ENCODE assay signal across 23 cellular contexts in genomic region chr6:97815413-97815812, GRCh38.
A peak's percentile ranks its signal among the peaks of the same experiment; 100 is the strongest.
DNase-seq lines count a peak whose midpoint lies in the region; ATAC-seq, FAIRE-seq and TF ChIP-seq lines count a peak whose summit lies in the region.
"Had no signal": no experiment of that assay in that cellular context is flagged by ENCODE, and none has a peak within 500 bp of the region (broad histone marks: within the 10 kb centered on the region; RNA-seq: fewer than 3 reads in every experiment).

No MANE protein-coding gene starts in this region.

- no peak for TF ChIP-seq RAD21 in H1 (IDR thresholded peaks at IDR 0.05 in 1 of 2, conservative IDR thresholded peaks at IDR 0.05 in 1 of 2; ENCODE audit: low read depth in 2 of 2, low read length in 2 of 2)
- TF ChIP-seq RAD21 in neural cell (conservative IDR thresholded peaks at IDR 0.05), result peak; percentile 51

- peak; percentile 7 for DNase-seq in NCI-H345 (lab: John Stamatoyannopoulos, UW)
- DNase-seq in NCI-H345 treated with DMSO at 0.1 percent for 48 hours (lab: John Stamatoyannopoulos, UW; ENCODE audit: unreplicated experiment), result no peak
- DNase-seq in H1 (ENCODE audit: low read depth in 1 of 2, low spot score in 2 of 2), result no peak
- DNase-seq in NOMO-1 (lab: John Stamatoyannopoulos, UW; ENCODE audit: unreplicated experiment in 2 of 2), result no peak
- no peak for DNase-seq in activated CD4-positive, alpha-beta T cell treated with anti-CD3 and anti-CD28 coated beads, Interleukin-2, amount 50 U/mL, for 48 hours
- DNase-seq: CD4-positive, alpha-beta T cell; CD8-positive, alpha-beta memory T cell; DMS 273 treated with DMSO at 0.1 percent for 48 hours; DMS79; EL; GDM1; GM23248; HCEC 1CT had no signal

- H3K4me3 ChIP-seq in H1 (ENCODE audit: extremely low read depth in 1 of 4, insufficient read depth in 2 of 4, low read depth in 3 of 4, low read length in 4 of 4) (no peak overlapping the region), neural cell (ENCODE audit: low read length) (no peak overlapping the region)
- H3K4me3 ChIP-seq: BLaER1, GM12878, GM23248 had no signal

- peak overlapping the region; percentile 9; the same call in 1 of the 2 replicates for H2BK20ac ChIP-seq in H1 (ENCODE audit: low read length)

- no peak overlapping the region for H3K56ac ChIP-seq in H1 (replicated peaks; ENCODE audit: insufficient read length, low read depth, low read length)

- no peak for TF ChIP-seq CTCF in H1 (IDR thresholded peaks at IDR 0.05; ENCODE audit: control extremely low read depth in 1 of 3, insufficient read depth in 1 of 3, low read depth in 1 of 3, low read length in 3 of 3)
- TF ChIP-seq CTCF in neural cell (IDR thresholded peaks at IDR 0.05; ENCODE audit: poor library complexity, severe bottlenecking), result no peak

- POLR2A ChIA-PET in H1 (lab: Charles Lee; ENCODE audit: partially characterized antibody), result interaction anchor here (1.2 kb wide), 2 partner anchors 9 to 11 kb away, joined by 3 read pairs; no protein-coding TSS in a partner anchor

- no peak overlapping the region for H3K23ac ChIP-seq in H1 (ENCODE audit: insufficient read length)

- H3K36me3 ChIP-seq in H1 (ENCODE audit: control insufficient read depth in 2 of 4, insufficient read depth in 4 of 4, low read length in 3 of 4), result no peaks in the 10 kb centered on the region
- H3K36me3 ChIP-seq in neural cell (ENCODE audit: insufficient read depth, low read length), result no peaks in the 10 kb centered on the region
- H3K36me3 ChIP-seq: BLaER1 had no signal

- H4K20me1 ChIP-seq in H1 (replicated peaks in 1 of 2; ENCODE audit: control insufficient read depth in 1 of 2, insufficient read depth in 2 of 2, low read length in 2 of 2) (no peaks in the 10 kb centered on the region), neural cell (ENCODE audit: insufficient read depth) (no peaks in the 10 kb centered on the region)
- H4K20me1 ChIP-seq: BLaER1 had no signal

- H4K5ac ChIP-seq in H1 (ENCODE audit: insufficient read length, low read depth, low read length), result no peak overlapping the region

- H2AK5ac ChIP-seq in H1 (ENCODE audit: low read depth, low read length), result no peak overlapping the region

- H3K27ac ChIP-seq in H1 (ENCODE audit: low read depth, low read length), result no peak overlapping the region
- H3K27ac ChIP-seq in neural cell (ENCODE audit: low read length), result peak overlapping the region; percentile 55
- H3K27ac ChIP-seq: 22Rv1, BLaER1, C4-2B, GM23248 had no signal

- H2BK12ac ChIP-seq in H1 (ENCODE audit: low read depth, low read length), result peak overlapping the region; percentile 10; the same call in 1 of the 2 replicates

- no peak overlapping the region for H3K18ac ChIP-seq in H1 (ENCODE audit: extremely low read depth, low read length)

- H2BK15ac ChIP-seq in H1 (ENCODE audit: low read length), result no peak overlapping the region

- no peak for TF ChIP-seq POLR2A in H1 (IDR thresholded peaks at IDR 0.05; ENCODE audit: control extremely low read depth in 1 of 2, low read depth in 2 of 2, low read length in 2 of 2)

- H4K8ac ChIP-seq in H1 (ENCODE audit: extremely low read depth, insufficient read depth, low read length), result no peak overlapping the region

- TF ChIP-seq EP300 in H1 (IDR thresholded peaks at IDR 0.05; ENCODE audit: borderline replicate concordance in 1 of 2, low read depth in 2 of 2, low read length in 2 of 2) (no peak), neural cell (conservative IDR thresholded peaks at IDR 0.05; ENCODE audit: poor library complexity, severe bottlenecking) (peak; percentile 95)

- H2BK120ac ChIP-seq in H1 (replicated peaks; ENCODE audit: low read depth, low read length), result no peak overlapping the region

- no peak for ATAC-seq in SK-N-SH treated with all-trans-retinoic acid at 6 μM for 48 hours
- ATAC-seq: GM12878 had no signal

- H3K4ac ChIP-seq in H1 (replicated peaks; ENCODE audit: insufficient read length, low read depth, low read length), result no peak overlapping the region

- H3K23me2 ChIP-seq in H1 (ENCODE audit: low read depth, low read length), result no peaks in the 10 kb centered on the region

- FAIRE-seq in H1 (lab: Jason Lieb, UNC), result peak; percentile 7
- FAIRE-seq: A204.1, D721Med, GM12878, GM19239, H54 had no signal

- H3K79me1 ChIP-seq in H1 (ENCODE audit: low read depth, low read length), result no peaks in the 10 kb centered on the region

- no peak overlapping the region; the same call in 1 of the 2 replicates for H2BK5ac ChIP-seq in H1 (ENCODE audit: low read depth, low read length)

- H4K91ac ChIP-seq in H1 (replicated peaks; ENCODE audit: insufficient read length, low read length), result no peak overlapping the region

- H3K9me3 ChIP-seq in H1 (ENCODE audit: insufficient read depth in 2 of 2, low read depth in 1 of 2, low read length in 1 of 2), result no peaks in the 10 kb centered on the region
- no peaks in the 10 kb centered on the region for H3K9me3 ChIP-seq in neural cell (ENCODE audit: low read length)
- H3K9me3 ChIP-seq: BLaER1 had no signal

- H3K9ac ChIP-seq in H1 (replicated peaks in 1 of 4; ENCODE audit: extremely low read depth in 1 of 4, low read depth in 3 of 4, low read length in 3 of 4), result no peak overlapping the region
- no peak overlapping the region for H3K9ac ChIP-seq in neural cell (ENCODE audit: low read length)
- H3K9ac ChIP-seq: BLaER1, GM23248 had no signal

- no peaks in the 10 kb centered on the region for H3K9me2 ChIP-seq in neural cell (ENCODE audit: insufficient read depth, low read length)

- no peak overlapping the region for H3K4me2 ChIP-seq in H1 (ENCODE audit: insufficient read depth in 1 of 2, low read depth in 2 of 2, low read length in 2 of 2)
- no peak overlapping the region for H3K4me2 ChIP-seq in neural cell (ENCODE audit: low read length)
- H3K4me2 ChIP-seq: BLaER1 had no signal

- no peak overlapping the region for H2AFZ ChIP-seq in H1 (ENCODE audit: low read length)
- no peak overlapping the region for H2AFZ ChIP-seq in neural cell (ENCODE audit: low read depth, low read length)
- H2AFZ ChIP-seq: GM23248 had no signal

- H3F3A ChIP-seq in neural cell (ENCODE audit: insufficient read depth, low read length, poor library complexity, severe bottlenecking), result no peaks in the 10 kb centered on the region

- no peaks in the 10 kb centered on the region for H3K79me2 ChIP-seq in H1 (ENCODE audit: control insufficient read depth in 1 of 2, insufficient read depth in 2 of 2, low read length in 2 of 2)
- H3K79me2 ChIP-seq in neural cell (replicated peaks; ENCODE audit: insufficient read depth, low read length), result no peaks in the 10 kb centered on the region

- peaks cover 0 to 13% (median 12%) of the 10 kb centered on the region in 4 experiments; a peak in 5 of 7 replicates for H3K4me1 ChIP-seq in H1 (replicated peaks in 1 of 4; ENCODE audit: control insufficient read depth in 3 of 4, insufficient read depth in 4 of 4, low read length in 3 of 4)
- H3K4me1 ChIP-seq: BLaER1 had no signal

- no peak overlapping the region for H3K14ac ChIP-seq in H1 (ENCODE audit: insufficient read length)

- CTCF ChIA-PET in H1 (lab: Charles Lee; ENCODE audit: partially characterized antibody), result interaction anchor here (0.7 to 0.9 kb wide), 2 partner anchors 9 to 223 kb away, joined by 3 read pairs; no protein-coding TSS in a partner anchor

- no peaks in the 10 kb centered on the region for H3K27me3 ChIP-seq in H1 (replicated peaks in 1 of 4; ENCODE audit: control insufficient read depth in 3 of 4, extremely low read depth in 1 of 4, insufficient read depth in 3 of 4, low read length in 3 of 4)
- no peaks in the 10 kb centered on the region for H3K27me3 ChIP-seq in neural cell (ENCODE audit: insufficient read depth, low read depth, low read length)
- H3K27me3 ChIP-seq: BLaER1 had no signal

- 72% methylated on average over 2 of the region's 2 CpGs; no CpG with 5 or more reads in 1 of the 2 experiments for WGBS in H1 (ENCODE audit: extremely low coverage in 1 of 2, insufficient coverage in 1 of 2, insufficient read length in 1 of 2, insufficient replicate concordance in 2 of 2, low coverage in 1 of 2, low lambda C conversion rate in 2 of 2, missing lambda C conversion rate in 1 of 2), 2 experiments

TF ChIP-seq in H1, 55 proteins besides CTCF, POLR2A, EP300 and RAD21:
- TF ChIP-seq JUND (IDR thresholded peaks at IDR 0.05; ENCODE audit: low read length), result no peak
- TF ChIP-seq POU5F1 (IDR thresholded peaks at IDR 0.05; ENCODE audit: low read depth, low read length), result no peak
- no peak for TF ChIP-seq GABPA (IDR thresholded peaks at IDR 0.05; ENCODE audit: borderline replicate concordance, insufficient read depth, low read length)
- no peak for TF ChIP-seq SIN3A (conservative IDR thresholded peaks at IDR 0.05 in 1 of 2, IDR thresholded peaks at IDR 0.05 in 1 of 2; ENCODE audit: low read depth in 1 of 2, low read length in 2 of 2)

TF ChIP-seq in neural cell, 6 proteins besides CTCF, POLR2A, EP300 and RAD21 (continues in another document):
- TF ChIP-seq TAF1 (IDR thresholded peaks at IDR 0.05; ENCODE audit: low read depth) (no peak), POLR2AphosphoS5 (IDR thresholded peaks at IDR 0.05) (peak; percentile 70), EZH2 (IDR thresholded peaks at IDR 0.05; ENCODE audit: borderline replicate concordance, insufficient read depth, low read length, poor library complexity, severe bottlenecking) (no peak), MXI1 (conservative IDR thresholded peaks at IDR 0.05; ENCODE audit: poor library complexity, severe bottlenecking) (no peak)

TF ChIP-seq in SK-N-SH treated with all-trans-retinoic acid at 6 μM for 48 hours, 23 proteins besides CTCF, POLR2A, EP300 and RAD21 (continues in another document):
- TF ChIP-seq CREB5 (CRISPR knock-in tag; IDR thresholded peaks at IDR 0.05; ENCODE audit: low read depth), result no peak
- TF ChIP-seq ZNF70 (CRISPR knock-in tag; IDR thresholded peaks at IDR 0.05), result no peak
- no peak for TF ChIP-seq ZFP3 (CRISPR knock-in tag; IDR thresholded peaks at IDR 0.05)
- no peak for TF ChIP-seq GLIS3 (CRISPR knock-in tag; IDR thresholded peaks at IDR 0.05)
- no peak for TF ChIP-seq SNAI2 (CRISPR knock-in tag; IDR thresholded peaks at IDR 0.05)
- TF ChIP-seq TCF4 (CRISPR knock-in tag; IDR thresholded peaks at IDR 0.05; ENCODE audit: borderline replicate concordance), result no peak
- TF ChIP-seq TOX (CRISPR knock-in tag; IDR thresholded peaks at IDR 0.05; ENCODE audit: borderline replicate concordance), result no peak
- no peak for TF ChIP-seq ZC3H10 (CRISPR knock-in tag; IDR thresholded peaks at IDR 0.05)
- TF ChIP-seq CSDC2 (CRISPR knock-in tag; IDR thresholded peaks at IDR 0.05), result no peak
